Comparison of ENCODE assay signal across 1 cellular context in the genomic region with DNA sequence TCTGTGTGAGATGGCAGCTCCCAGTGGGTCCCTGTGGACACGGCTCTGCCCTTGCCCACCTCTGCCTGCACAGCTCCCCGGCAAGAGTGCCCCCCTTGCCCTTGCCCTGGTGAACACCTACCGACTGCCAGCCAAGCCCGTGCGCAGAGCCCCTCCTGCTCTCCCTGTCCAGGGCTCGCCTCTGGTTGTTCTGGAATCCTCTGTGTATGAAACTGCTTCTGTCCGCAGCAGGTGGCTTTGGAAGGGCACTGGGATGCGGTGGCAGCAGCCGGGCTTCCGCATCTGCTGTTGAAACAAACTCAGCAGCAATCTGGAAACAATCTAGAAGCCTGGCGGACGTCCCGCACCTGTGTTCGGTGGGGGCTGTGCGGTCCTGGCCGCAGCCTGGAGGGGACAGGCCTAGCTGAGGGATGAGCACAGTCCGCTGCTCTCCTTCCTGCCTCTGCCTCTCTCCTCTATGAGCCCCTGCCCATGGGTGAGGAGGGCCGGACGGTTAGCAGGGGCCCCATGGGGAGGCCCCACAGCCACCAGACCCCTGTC.
TF ChIP-seq lines count a peak whose summit lies in the region.

No MANE protein-coding gene starts in this region.

TF ChIP-seq in HepG2, 621 proteins besides CTCF, POLR2A, EP300 and RAD21:
- TF ChIP-seq, protein P1, sequence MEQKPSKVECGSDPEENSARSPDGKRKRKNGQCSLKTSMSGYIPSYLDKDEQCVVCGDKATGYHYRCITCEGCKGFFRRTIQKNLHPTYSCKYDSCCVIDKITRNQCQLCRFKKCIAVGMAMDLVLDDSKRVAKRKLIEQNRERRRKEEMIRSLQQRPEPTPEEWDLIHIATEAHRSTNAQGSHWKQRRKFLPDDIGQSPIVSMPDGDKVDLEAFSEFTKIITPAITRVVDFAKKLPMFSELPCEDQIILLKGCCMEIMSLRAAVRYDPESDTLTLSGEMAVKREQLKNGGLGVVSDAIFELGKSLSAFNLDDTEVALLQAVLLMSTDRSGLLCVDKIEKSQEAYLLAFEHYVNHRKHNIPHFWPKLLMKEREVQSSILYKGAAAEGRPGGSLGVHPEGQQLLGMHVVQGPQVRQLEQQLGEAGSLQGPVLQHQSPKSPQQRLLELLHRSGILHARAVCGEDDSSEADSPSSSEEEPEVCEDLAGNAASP (CRISPR knock-in tag; IDR thresholded peaks at IDR 0.05; ENCODE audit: borderline replicate concordance), result no peak
- TF ChIP-seq JUNB (CRISPR knock-in tag; IDR thresholded peaks at IDR 0.05; ENCODE audit: borderline replicate concordance) (no peak), ZBTB38 (CRISPR knock-in tag; IDR thresholded peaks at IDR 0.05) (peak; percentile 32; the same call in 1 of the 2 replicates), MEF2D (CRISPR knock-in tag; IDR thresholded peaks at IDR 0.05) (no peak), ZNF644 (CRISPR knock-in tag; IDR thresholded peaks at IDR 0.05; ENCODE audit: low read depth) (no peak), EHMT2 (IDR thresholded peaks at IDR 0.05; ENCODE audit: borderline replicate concordance, low read depth, low read length) (no peak), NFIC (IDR thresholded peaks at IDR 0.05; ENCODE audit: low read length) (no peak), DNMT1 (CRISPR knock-in tag; IDR thresholded peaks at IDR 0.05) (0 out of 2 replicates have a peak, but pooled peaks have one; percentile 32), CBFB (CRISPR knock-in tag; IDR thresholded peaks at IDR 0.05) (no peak), KAT8 (CRISPR knock-in tag; IDR thresholded peaks at IDR 0.05) (no peak)
- TF ChIP-seq, protein P2, sequence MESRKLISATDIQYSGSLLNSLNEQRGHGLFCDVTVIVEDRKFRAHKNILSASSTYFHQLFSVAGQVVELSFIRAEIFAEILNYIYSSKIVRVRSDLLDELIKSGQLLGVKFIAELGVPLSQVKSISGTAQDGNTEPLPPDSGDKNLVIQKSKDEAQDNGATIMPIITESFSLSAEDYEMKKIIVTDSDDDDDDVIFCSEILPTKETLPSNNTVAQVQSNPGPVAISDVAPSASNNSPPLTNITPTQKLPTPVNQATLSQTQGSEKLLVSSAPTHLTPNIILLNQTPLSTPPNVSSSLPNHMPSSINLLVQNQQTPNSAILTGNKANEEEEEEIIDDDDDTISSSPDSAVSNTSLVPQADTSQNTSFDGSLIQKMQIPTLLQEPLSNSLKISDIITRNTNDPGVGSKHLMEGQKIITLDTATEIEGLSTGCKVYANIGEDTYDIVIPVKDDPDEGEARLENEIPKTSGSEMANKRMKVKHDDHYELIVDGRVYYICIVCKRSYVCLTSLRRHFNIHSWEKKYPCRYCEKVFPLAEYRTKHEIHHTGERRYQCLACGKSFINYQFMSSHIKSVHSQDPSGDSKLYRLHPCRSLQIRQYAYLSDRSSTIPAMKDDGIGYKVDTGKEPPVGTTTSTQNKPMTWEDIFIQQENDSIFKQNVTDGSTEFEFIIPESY (CRISPR knock-in tag; IDR thresholded peaks at IDR 0.05), result peak; percentile 48; the same call in 1 of the 2 replicates
